ENCODE assay signal across 1 cellular context in genomic region chr19:45692187-45693111, GRCh38.
TF ChIP-seq lines count a peak whose summit lies in the region.

QPCTL (plus strand) TSS chr19:45692666; CDS start chr19:45692704, 38 bp downstream.

TF ChIP-seq in HEK293, 187 proteins besides CTCF, POLR2A, EP300 and RAD21 (continued from another document and continues in another):
- peak; percentile 96 for TF ChIP-seq PRDM10 (tag by site-specific recombination; IDR thresholded peaks at IDR 0.05)
- TF ChIP-seq ZSCAN18 (tag by site-specific recombination; IDR thresholded peaks at IDR 0.05): no peak
- no peak for TF ChIP-seq PRDM2 (tag by site-specific recombination; IDR thresholded peaks at IDR 0.05; ENCODE audit: borderline replicate concordance)
- no peak for TF ChIP-seq ZNF248 (tag by site-specific recombination; IDR thresholded peaks at IDR 0.05)
- 0 out of 2 replicates have a peak, but pooled peaks have one; percentile 25 for TF ChIP-seq ZNF423 (tag by site-specific recombination; IDR thresholded peaks at IDR 0.05)
- TF ChIP-seq ZBTB21 (tag by site-specific recombination; IDR thresholded peaks at IDR 0.05): peak; percentile 44
- 0 out of 2 replicates have a peak, but pooled peaks have one; percentile 34 for TF ChIP-seq BCL11A (tag by site-specific recombination; IDR thresholded peaks at IDR 0.05; ENCODE audit: low read depth)
- TF ChIP-seq ZNF398 (tag by site-specific recombination; IDR thresholded peaks at IDR 0.05): no peak
- TF ChIP-seq ZNF19 (tag by site-specific recombination; IDR thresholded peaks at IDR 0.05; ENCODE audit: low read depth): no peak
- TF ChIP-seq PRDM4 (tag by site-specific recombination; IDR thresholded peaks at IDR 0.05): 0 out of 2 replicates have a peak, but pooled peaks have one; percentile 23
- peak; percentile 89 for TF ChIP-seq ZNF692 (tag by site-specific recombination; IDR thresholded peaks at IDR 0.05)
- TF ChIP-seq ZNF510 (tag by site-specific recombination; IDR thresholded peaks at IDR 0.05; ENCODE audit: insufficient replicate concordance): no peak
- TF ChIP-seq ZNF157 (tag by site-specific recombination; IDR thresholded peaks at IDR 0.05): no peak
- TF ChIP-seq BCL11B (tag by site-specific recombination; IDR thresholded peaks at IDR 0.05; ENCODE audit: low read depth): peak; percentile 75
- TF ChIP-seq GFI1B (tag by site-specific recombination; IDR thresholded peaks at IDR 0.05): no peak
- TF ChIP-seq ZNF324 (tag by site-specific recombination; IDR thresholded peaks at IDR 0.05): 0 out of 2 replicates have a peak, but pooled peaks have one; percentile 34
- TF ChIP-seq ZNF280C (tag by site-specific recombination; IDR thresholded peaks at IDR 0.05): no peak
- no peak for TF ChIP-seq ZNF138 (tag by site-specific recombination; IDR thresholded peaks at IDR 0.05; ENCODE audit: borderline replicate concordance)
- no peak for TF ChIP-seq GLI2 (tag by site-specific recombination; IDR thresholded peaks at IDR 0.05; ENCODE audit: borderline replicate concordance, low read depth)
- TF ChIP-seq ZXDB (tag by site-specific recombination; IDR thresholded peaks at IDR 0.05): peak; percentile 75
- TF ChIP-seq WT1 (tag by site-specific recombination; IDR thresholded peaks at IDR 0.05): no peak
- no peak for TF ChIP-seq ZNF23 (tag by site-specific recombination; IDR thresholded peaks at IDR 0.05; ENCODE audit: borderline replicate concordance)
- no peak for TF ChIP-seq ZNF26 (tag by site-specific recombination; IDR thresholded peaks at IDR 0.05)
- no peak for TF ChIP-seq ZNF174 (tag by site-specific recombination; IDR thresholded peaks at IDR 0.05)
- no peak for TF ChIP-seq ZNF404 (tag by site-specific recombination; IDR thresholded peaks at IDR 0.05)
- no peak for TF ChIP-seq ZNF621 (tag by site-specific recombination; IDR thresholded peaks at IDR 0.05)
- no peak for TF ChIP-seq ZNF223 (tag by site-specific recombination; IDR thresholded peaks at IDR 0.05)
- TF ChIP-seq ZNF658 (tag by site-specific recombination; IDR thresholded peaks at IDR 0.05): no peak
- peak; percentile 49 for TF ChIP-seq KLF17 (tag by site-specific recombination; IDR thresholded peaks at IDR 0.05)
- TF ChIP-seq ZNF140 (tag by site-specific recombination; IDR thresholded peaks at IDR 0.05): no peak
- no peak for TF ChIP-seq ZNF626 (tag by site-specific recombination; IDR thresholded peaks at IDR 0.05)
- no peak for TF ChIP-seq ZNF112 (tag by site-specific recombination; IDR thresholded peaks at IDR 0.05)
- no peak for TF ChIP-seq ZNF175 (tag by site-specific recombination; IDR thresholded peaks at IDR 0.05)
- no peak for TF ChIP-seq ZNF785 (tag by site-specific recombination; IDR thresholded peaks at IDR 0.05)
- no peak for TF ChIP-seq REPIN1 (tag by site-specific recombination; IDR thresholded peaks at IDR 0.05; ENCODE audit: low read depth)
- peak; percentile 80 for TF ChIP-seq ZBTB48 (tag by site-specific recombination; IDR thresholded peaks at IDR 0.05)
- no peak for TF ChIP-seq ZNF777 (tag by site-specific recombination; IDR thresholded peaks at IDR 0.05; ENCODE audit: borderline replicate concordance)
